ENCODE assay signal across 11 cellular contexts in the genomic region with DNA sequence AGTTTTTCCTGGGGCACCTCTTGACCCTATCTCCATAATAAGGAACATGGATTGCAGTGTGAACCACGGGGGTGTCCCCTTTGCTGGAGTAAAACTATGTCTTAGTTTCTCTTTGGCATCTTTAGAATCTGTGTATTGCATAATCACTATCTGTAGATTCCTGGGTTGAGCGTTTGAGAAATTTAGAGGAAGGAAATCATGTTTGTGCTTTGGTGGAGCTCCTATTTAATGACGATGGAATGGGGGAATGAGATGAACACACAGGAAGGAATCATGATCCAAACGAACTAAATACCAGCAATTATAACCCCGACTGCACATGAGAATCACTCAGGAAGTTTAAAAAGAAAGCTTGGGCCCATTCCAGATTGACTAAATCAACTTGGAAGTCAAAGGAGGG. TPM values are rescaled to one million over a fixed set of nuclear protein-coding genes. Genes with fewer than 3 reads are reported as not detected.
DNase-seq lines count a peak whose midpoint lies in the region; ATAC-seq and TF ChIP-seq lines count a peak whose summit lies in the region.
"Had no signal": no experiment of that assay in that cellular context is flagged by ENCODE, and none has a peak within 500 bp of the region (broad histone marks: within the 10 kb centered on the region; RNA-seq: fewer than 3 reads in every experiment).

No MANE protein-coding gene starts in this region.

- peaks cover 80% of the 10 kb centered on the region for H3K4me1 ChIP-seq in left ventricle myocardium inferior
- peaks cover 26 to 76% of the 10 kb centered on the region in 2 donors for H3K4me1 ChIP-seq in left lung

- no peak for TF ChIP-seq CTCF in left ventricle myocardium inferior (IDR thresholded peaks at IDR 0.05; ENCODE audit: borderline replicate concordance)
- TF ChIP-seq CTCF in left lung (IDR thresholded peaks at IDR 0.05) = no peak

- DNase-seq in left ventricle myocardium inferior (no peak), cardiac septum (ENCODE audit: low spot score) (no peak), left lung (no peak), germinal center (ENCODE audit: low spot score) (no peak), NCI-H1694 (lab: John Stamatoyannopoulos, UW) (no peak)
- no peak for DNase-seq in activated CD8-positive, alpha-beta memory T cell treated with anti-CD3 and anti-CD28 coated beads, Interleukin-2, amount 50 U/mL, for 48 hours
- no peak for DNase-seq in stimulated activated CD4-positive, alpha-beta T cell treated with anti-CD3 and anti-CD28 coated beads, Interleukin-4, amount 100 ng/mL, for 24 hours
- DNase-seq: DND-41 had no signal

- ATAC-seq in activated T-helper 17 cell treated with anti-CD3 and anti-CD28 coated beads, Interleukin-2, amount 50 U/mL, for 72 hours (replicated peaks) = no peak
- ATAC-seq in left lung = no peak

- no peaks in the 10 kb centered on the region for H3K27me3 Mint-ChIP-seq in activated T-helper 17 cell treated with anti-CD3 and anti-CD28 coated beads, Interleukin-2, amount 50 U/mL, for 72 hours

- intact Hi-C loops in left ventricle myocardium inferior (cut with micrococcal nuclease) = no loop called here
- intact Hi-C loops in cardiac septum (cut with DNase I) = no loop called here
- intact Hi-C loops in left lung (cut with DNase I) = no loop called here

- no peaks in the 10 kb centered on the region for H3K27me3 ChIP-seq in left ventricle myocardium inferior (ENCODE audit: low read depth)
- H3K27me3 ChIP-seq in left lung = no peaks in the 10 kb centered on the region

- H3K9me3 ChIP-seq in left ventricle myocardium inferior (replicated peaks) (no peaks in the 10 kb centered on the region), left lung (no peaks in the 10 kb centered on the region)

- peak overlapping the region; percentile 95 for H3K4me3 Mint-ChIP-seq in activated T-helper 17 cell treated with anti-CD3 and anti-CD28 coated beads, Interleukin-2, amount 50 U/mL, for 72 hours

- H3K27ac ChIP-seq in left ventricle myocardium inferior (replicated peaks) (peak overlapping the region; percentile 88), left lung (peak overlapping the region; percentile 70 to 91)

- H3K9me3 Mint-ChIP-seq in activated T-helper 17 cell treated with anti-CD3 and anti-CD28 coated beads, Interleukin-2, amount 50 U/mL, for 72 hours = no peaks in the 10 kb centered on the region

- H3K4me3 ChIP-seq in left ventricle myocardium inferior (no peak overlapping the region), left lung (no peak overlapping the region)

- H3K36me3 ChIP-seq in left ventricle myocardium inferior (peaks cover 35% of the 10 kb centered on the region), left lung (peaks cover 0 to 29% of the 10 kb centered on the region in 2 donors)

- H3K36me3 Mint-ChIP-seq in activated T-helper 17 cell treated with anti-CD3 and anti-CD28 coated beads, Interleukin-2, amount 50 U/mL, for 72 hours (ENCODE audit: low read depth) = peaks cover 92% of the 10 kb centered on the region

- H3K27ac Mint-ChIP-seq in activated T-helper 17 cell treated with anti-CD3 and anti-CD28 coated beads, Interleukin-2, amount 50 U/mL, for 72 hours = peak overlapping the region; percentile 88

- peaks cover 43% of the 10 kb centered on the region for H3K4me1 Mint-ChIP-seq in activated T-helper 17 cell treated with anti-CD3 and anti-CD28 coated beads, Interleukin-2, amount 50 U/mL, for 72 hours

RNA-seq across cellular contexts. Expression of gene MYG1, which starts 1.3 kb away (rescaled TPM):
- 34.8 TPM for total RNA-seq in left ventricle myocardium inferior
- 29.5 TPM for total RNA-seq in cardiac septum
- total RNA-seq in activated T-helper 17 cell treated with anti-CD3 and anti-CD28 coated beads, Interleukin-2, amount 50 U/mL, for 72 hours = 10 to 100 TPM; 48.7 to 76.5 TPM
- total RNA-seq in left lung = 10 to 100 TPM; 27.7 to 45.2 TPM

RNA-seq across cellular contexts. Expression of gene PFDN5, which starts 2.8 kb away (rescaled TPM):
- total RNA-seq in left ventricle myocardium inferior (399 TPM), cardiac septum (322 TPM), left lung (100 to 1,000 TPM; 321 to 370 TPM)
- 100 to 1,000 TPM; 250 to 347 TPM for total RNA-seq in activated T-helper 17 cell treated with anti-CD3 and anti-CD28 coated beads, Interleukin-2, amount 50 U/mL, for 72 hours

RNA-seq across cellular contexts. Expression of gene AAAS, which starts 23.3 kb away (rescaled TPM):
- total RNA-seq in left ventricle myocardium inferior = 45.1 TPM
- total RNA-seq in cardiac septum = 39.8 TPM
- total RNA-seq in activated T-helper 17 cell treated with anti-CD3 and anti-CD28 coated beads, Interleukin-2, amount 50 U/mL, for 72 hours = 10 to 100 TPM; 42.3 to 44.8 TPM
- total RNA-seq in left lung = 10 to 100 TPM; 44.0 to 51.2 TPM

RNA-seq across cellular contexts. Expression of gene ESPL1, which starts 30.1 kb away (rescaled TPM):
- total RNA-seq in left ventricle myocardium inferior = 0.36 TPM
- total RNA-seq in cardiac septum = 0.16 TPM
- 10 to 100 TPM; 80.1 to 92.1 TPM for total RNA-seq in activated T-helper 17 cell treated with anti-CD3 and anti-CD28 coated beads, Interleukin-2, amount 50 U/mL, for 72 hours
- total RNA-seq in left lung = 1 to 10 TPM; 2.8 to 4.1 TPM

RNA-seq across cellular contexts. Expression of gene SP7, which starts 38.0 kb away (rescaled TPM):
- total RNA-seq in left ventricle myocardium inferior (not detected), cardiac septum (not detected), left lung (under 1 TPM in 1 of 2 donors, not detected in 1; 0.64 TPM)
- total RNA-seq in activated T-helper 17 cell treated with anti-CD3 and anti-CD28 coated beads, Interleukin-2, amount 50 U/mL, for 72 hours = not detected
- total RNA-seq: myocyte; T-helper 1 cell treated with Interleukin-12 subunit alpha and Interleukin-12 subunit beta and Interleukin-4 antibody, amounts not matched to agents 30 ng/mL and 1 ng/mL, for 36 hours had no signal
